In the genomic region with DNA sequence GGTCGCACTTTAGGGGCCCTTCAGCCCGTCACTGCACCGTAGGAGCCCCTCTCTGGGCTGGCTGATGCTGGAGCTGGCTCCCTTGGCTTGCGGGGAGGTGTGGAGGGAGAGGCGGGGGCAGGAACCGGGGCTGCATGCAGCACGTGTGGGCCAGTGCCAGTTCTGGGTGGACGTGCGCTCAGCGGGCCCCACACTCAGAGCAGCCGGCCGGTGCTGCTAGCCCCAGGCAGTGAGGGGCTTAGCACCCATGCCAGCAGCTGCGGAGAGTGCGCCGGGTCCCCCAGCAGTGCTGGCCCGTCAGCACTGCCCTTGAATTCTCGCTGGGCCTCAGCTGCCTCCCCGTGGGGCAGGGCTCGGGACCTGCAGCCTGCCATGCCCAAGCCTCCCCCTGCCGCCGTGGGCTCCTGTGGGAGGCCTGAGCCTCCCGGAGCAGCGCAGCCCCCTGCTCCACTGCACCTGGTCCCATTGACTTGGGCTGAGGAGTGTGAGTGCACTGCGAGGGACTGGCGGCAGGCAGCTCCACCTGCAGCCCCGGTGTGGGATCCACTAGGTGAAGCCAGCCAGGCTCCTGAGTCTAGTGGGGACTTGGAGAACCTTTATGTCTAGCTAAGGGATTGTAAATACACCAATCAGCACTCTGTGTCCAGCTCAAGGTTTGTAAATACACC, we compare ENCODE assay signal across 19 cellular contexts.
DNase-seq lines count a peak whose midpoint lies in the region; ATAC-seq, FAIRE-seq and TF ChIP-seq lines count a peak whose summit lies in the region.
"Had no signal": no experiment of that assay in that cellular context is flagged by ENCODE, and none has a peak within 500 bp of the region (broad histone marks: within the 10 kb centered on the region; RNA-seq: fewer than 3 reads in every experiment).

No MANE protein-coding gene starts in this region.

- no peaks in the 10 kb centered on the region for H3K36me3 ChIP-seq in left ventricle myocardium inferior
- H3K36me3 ChIP-seq in kidney (ENCODE audit: control insufficient read depth in 1 of 2, insufficient read depth in 2 of 2, low read length in 2 of 2), result no peaks in the 10 kb centered on the region
- no peaks in the 10 kb centered on the region for H3K36me3 ChIP-seq in testis (ENCODE audit: low read depth, missing control alignments)
- H3K36me3 ChIP-seq in Peyer's patch, result no peaks in the 10 kb centered on the region
- H3K36me3 ChIP-seq: BLaER1 had no signal

- H3K4me3 ChIP-seq in left ventricle myocardium inferior (no peak overlapping the region), kidney (ENCODE audit: low read length in 2 of 2) (no peak overlapping the region), testis (peak overlapping the region in 1 of 2 donors; percentile 34), Peyer's patch (no peak overlapping the region)
- H3K4me3 ChIP-seq: BLaER1, GM23338 had no signal

- no peaks in the 10 kb centered on the region for H3K27me3 ChIP-seq in left ventricle myocardium inferior (ENCODE audit: low read depth)
- H3K27me3 ChIP-seq in testis, result no peaks in the 10 kb centered on the region
- no peaks in the 10 kb centered on the region for H3K27me3 ChIP-seq in Peyer's patch
- H3K27me3 ChIP-seq: BLaER1 had no signal

- WGBS in testis, 2 donors, result 83 to 100% methylated on average over 1 to 24 of the region's 26 CpGs

- H3K4me1 ChIP-seq in left ventricle myocardium inferior, result no peaks in the 10 kb centered on the region
- no peaks in the 10 kb centered on the region for H3K4me1 ChIP-seq in kidney (ENCODE audit: control insufficient read depth in 1 of 2, insufficient read depth in 1 of 2, low read depth in 1 of 2, low read length in 2 of 2)
- no peaks in the 10 kb centered on the region for H3K4me1 ChIP-seq in testis
- no peaks in the 10 kb centered on the region for H3K4me1 ChIP-seq in Peyer's patch
- H3K4me1 ChIP-seq: BLaER1, Caco-2 had no signal

- DNase-seq in Right ventricle myocardium superior (peak; percentile 23), left ventricle myocardium inferior (no peak), kidney (peak; percentile 45), testis (peak; percentile 24), Peyer's patch (no peak), Kasumi-1 (lab: John Stamatoyannopoulos, UW) (no peak)
- DNase-seq: Caco-2; CD4-positive, CD25-positive, alpha-beta regulatory T cell; CD8-positive, alpha-beta T cell; DMS153; EL; GDM1; H9 had no signal

- FAIRE-seq in kidney (lab: Jason Lieb, UNC), result no peak
- FAIRE-seq: GM12891, GM18507 had no signal

- H3K9ac ChIP-seq in kidney (ENCODE audit: low read length in 2 of 2), result no peak overlapping the region
- H3K9ac ChIP-seq: BLaER1 had no signal

- ATAC-seq in Right ventricle myocardium superior (ENCODE audit: poor library complexity), result no peak
- ATAC-seq: CD8-positive, alpha-beta T cell; GM23338; HCT116 had no signal

- H3K9me3 ChIP-seq in left ventricle myocardium inferior (replicated peaks), result peaks cover 12% of the 10 kb centered on the region
- no peaks in the 10 kb centered on the region for H3K9me3 ChIP-seq in kidney (ENCODE audit: control insufficient read depth in 1 of 2, low read length in 2 of 2)
- H3K9me3 ChIP-seq in testis, result no peaks in the 10 kb centered on the region
- no peaks in the 10 kb centered on the region for H3K9me3 ChIP-seq in Peyer's patch
- H3K9me3 ChIP-seq: Caco-2 had no signal

- TF ChIP-seq POLR2A in testis (IDR thresholded peaks at IDR 0.05), result no peak
- no peak for TF ChIP-seq POLR2A in Peyer's patch (IDR thresholded peaks at IDR 0.05)

- intact Hi-C loops in Right ventricle myocardium superior (cut with DNase I) (no loop called here), left ventricle myocardium inferior (cut with micrococcal nuclease) (no loop called here), kidney (cut with DNase I) (no loop called here), testis (cut with DNase I; ENCODE audit: low total_unique reads) (no loop called here)

- H3K27ac ChIP-seq in left ventricle myocardium inferior (replicated peaks), result no peak overlapping the region
- H3K27ac ChIP-seq in kidney (ENCODE audit: low read depth in 2 of 2, low read length in 2 of 2), result no peak overlapping the region
- H3K27ac ChIP-seq in testis, result no peak overlapping the region
- no peak overlapping the region for H3K27ac ChIP-seq in Peyer's patch
- H3K27ac ChIP-seq: BLaER1, C4-2B had no signal

- TF ChIP-seq CTCF in left ventricle myocardium inferior (IDR thresholded peaks at IDR 0.05; ENCODE audit: borderline replicate concordance), result no peak
- TF ChIP-seq CTCF in kidney (IDR thresholded peaks at IDR 0.05; ENCODE audit: borderline replicate concordance, extremely low read depth, insufficient read depth), result no peak
- TF ChIP-seq CTCF in testis (IDR thresholded peaks at IDR 0.05), result no peak
- TF ChIP-seq CTCF in Peyer's patch (IDR thresholded peaks at IDR 0.05), result no peak

Comparison
In these comparisons a context has a peak if more than half of its experiments do, and no peak if none do; other contexts are left out.
1. DNase-seq: peak in Right ventricle myocardium superior (single experiment), kidney (single experiment) and testis (single experiment); none in left ventricle myocardium inferior (single experiment), Peyer's patch (0 of 3) and Kasumi-1 (0 of 2).